In genomic region chr11:2919188-2919587, GRCh38 we compare ENCODE assay signal across 32 cellular contexts. TPM values are rescaled to one million over a fixed set of nuclear protein-coding genes. Genes with fewer than 3 reads are reported as not detected.
"Had no signal": no experiment of that assay in that cellular context is flagged by ENCODE, and none has a peak within 500 bp of the region (broad histone marks: within the 10 kb centered on the region; RNA-seq: fewer than 3 reads in every experiment).

No MANE protein-coding gene starts in this region.

- H3K4me2 ChIP-seq: SK-N-SH had no signal

- H3K4me3 Mint-ChIP-seq: activated CD4-positive, alpha-beta memory T cell treated with anti-CD3 and anti-CD28 coated beads, Interleukin-2, amount 10 ng/mL, durations not matched to agents 7 days and 5 days; activated CD4-positive, alpha-beta T cell treated with anti-CD3 and anti-CD28 coated beads for 36 hours; activated CD8-positive, alpha-beta memory T cell treated with anti-CD3 and anti-CD28 coated beads, Interleukin-2, amount 10 ng/mL, durations not matched to agents 7 days and 5 days; activated naive CD8-positive, alpha-beta T cell treated with anti-CD3 and anti-CD28 coated beads for 36 hours; T-helper 1 cell treated with Interleukin-12 subunit alpha and Interleukin-12 subunit beta and Interleukin-4 antibody, amounts not matched to agents 30 μg/mL and 1 μg/mL, for 36 hours; T-helper 2 cell treated with Interferon-gamma antibody and Interleukin-4, amounts not matched to agents 5 μg/mL and 100 μg/mL, for 36 hours had no signal

- H3K36me3 Mint-ChIP-seq: activated CD8-positive, alpha-beta memory T cell treated with anti-CD3 and anti-CD28 coated beads, Interleukin-2, amount 10 ng/mL, durations not matched to agents 7 days and 5 days; activated naive CD8-positive, alpha-beta T cell treated with anti-CD3 and anti-CD28 coated beads for 36 hours had no signal

- H3K27me3 Mint-ChIP-seq: activated CD4-positive, alpha-beta memory T cell treated with anti-CD3 and anti-CD28 coated beads, Interleukin-2, amount 10 ng/mL, durations not matched to agents 7 days and 5 days; activated CD4-positive, alpha-beta T cell treated with anti-CD3 and anti-CD28 coated beads for 36 hours; activated CD8-positive, alpha-beta memory T cell treated with anti-CD3 and anti-CD28 coated beads, Interleukin-2, amount 10 ng/mL, durations not matched to agents 7 days and 5 days; activated naive CD8-positive, alpha-beta T cell treated with anti-CD3 and anti-CD28 coated beads for 36 hours had no signal

- H3K4me3 ChIP-seq: SJSA1 had no signal

- H3K4me1 ChIP-seq: SJSA1 had no signal

- DNase-seq: activated CD4-positive, alpha-beta memory T cell treated with anti-CD3 and anti-CD28 coated beads, Interleukin-2, amount 10 ng/mL, durations not matched to agents 7 days and 5 days; activated CD4-positive, alpha-beta T cell treated with anti-CD3 and anti-CD28 coated beads for 36 hours; activated CD8-positive, alpha-beta memory T cell treated with anti-CD3 and anti-CD28 coated beads for 24 hours; activated CD8-positive, alpha-beta memory T cell treated with anti-CD3 and anti-CD28 coated beads, Interleukin-2, amount 10 ng/mL, durations not matched to agents 7 days and 5 days; activated CD8-positive, alpha-beta memory T cell treated with anti-CD3 and anti-CD28 coated beads, Interleukin-2, amount 50 U/mL, for 48 hours; activated effector memory CD4-positive, alpha-beta T cell treated with anti-CD3 and anti-CD28 coated beads, Interleukin-2, amount 50 U/mL, for 16 hours; activated naive CD4-positive, alpha-beta T cell; activated naive CD4-positive, alpha-beta T cell treated with anti-CD3 and anti-CD28 coated beads, Interleukin-2, amount 50 U/mL, for 16 hours; activated naive CD8-positive, alpha-beta T cell treated with anti-CD3 and anti-CD28 coated beads for 36 hours; activated T-cell treated with anti-CD3 and anti-CD28 coated beads, Interleukin-2, amount 50 U/mL, for 48 hours; amniotic stem cell; aorta; brain microvascular endothelial cell; central memory CD4-positive, alpha-beta T cell; Karpas-422; NCI-H1105; NCI-H1417 treated with DMSO at 0.1 percent for 48 hours; NCI-H187 treated with DMSO at 0.1 percent for 48 hours; NCI-H2081; NCI-H2171 treated with DMSO at 0.1 percent for 48 hours; NCI-H226; NCI-H446 treated with DMSO at 0.1 percent for 48 hours; NCI-H524; NCI-H69; SHP77 treated with DMSO at 0.1 percent for 48 hours; SK-N-SH had no signal

- ATAC-seq: activated CD4-positive, alpha-beta T cell treated with anti-CD3 and anti-CD28 coated beads for 36 hours; activated CD4-positive, CD25-positive, alpha-beta regulatory T cell treated with anti-CD3 and anti-CD28 coated beads, Interleukin-2, amount 50 U/mL, for 24 hours; activated CD8-positive, alpha-beta memory T cell treated with anti-CD3 and anti-CD28 coated beads, Interleukin-2, amount 10 ng/mL, durations not matched to agents 7 days and 5 days; Panc1 had no signal

- H3K27ac Mint-ChIP-seq: activated CD4-positive, alpha-beta memory T cell treated with anti-CD3 and anti-CD28 coated beads, Interleukin-2, amount 10 ng/mL, durations not matched to agents 7 days and 5 days; activated CD4-positive, alpha-beta T cell treated with anti-CD3 and anti-CD28 coated beads for 36 hours; activated CD8-positive, alpha-beta memory T cell treated with anti-CD3 and anti-CD28 coated beads, Interleukin-2, amount 10 ng/mL, durations not matched to agents 7 days and 5 days; activated naive CD8-positive, alpha-beta T cell treated with anti-CD3 and anti-CD28 coated beads for 36 hours; T-helper 1 cell treated with Interleukin-12 subunit alpha and Interleukin-12 subunit beta and Interleukin-4 antibody, amounts not matched to agents 30 μg/mL and 1 μg/mL, for 36 hours; T-helper 2 cell treated with Interferon-gamma antibody and Interleukin-4, amounts not matched to agents 5 μg/mL and 100 μg/mL, for 36 hours had no signal

- H3K9me3 ChIP-seq: SK-N-SH had no signal

- H3K9me3 Mint-ChIP-seq: activated CD4-positive, alpha-beta memory T cell treated with anti-CD3 and anti-CD28 coated beads, Interleukin-2, amount 10 ng/mL, durations not matched to agents 7 days and 5 days; activated naive CD8-positive, alpha-beta T cell treated with anti-CD3 and anti-CD28 coated beads for 36 hours; T-helper 1 cell treated with Interleukin-12 subunit alpha and Interleukin-12 subunit beta and Interleukin-4 antibody, amounts not matched to agents 30 μg/mL and 1 μg/mL, for 36 hours; T-helper 2 cell treated with Interferon-gamma antibody and Interleukin-4, amounts not matched to agents 5 μg/mL and 100 μg/mL, for 36 hours had no signal

- H3K4me1 Mint-ChIP-seq: activated CD4-positive, alpha-beta memory T cell treated with anti-CD3 and anti-CD28 coated beads, Interleukin-2, amount 10 ng/mL, durations not matched to agents 7 days and 5 days; activated CD4-positive, alpha-beta T cell treated with anti-CD3 and anti-CD28 coated beads for 36 hours; activated naive CD8-positive, alpha-beta T cell treated with anti-CD3 and anti-CD28 coated beads for 36 hours had no signal

- H3K27ac ChIP-seq: brain microvascular endothelial cell, SJSA1 had no signal

- H3K27me3 ChIP-seq: brain microvascular endothelial cell, SJSA1 had no signal

- H3K9ac ChIP-seq: SK-N-SH had no signal

- H3K36me3 ChIP-seq: brain microvascular endothelial cell, SJSA1 had no signal

RNA-seq across cellular contexts. Expression of gene PHLDA2, which starts 10.0 kb away (rescaled TPM):
- total RNA-seq: cerebellum had no signal
